30 cellular contexts compared by ENCODE assay signal in the genomic region with DNA sequence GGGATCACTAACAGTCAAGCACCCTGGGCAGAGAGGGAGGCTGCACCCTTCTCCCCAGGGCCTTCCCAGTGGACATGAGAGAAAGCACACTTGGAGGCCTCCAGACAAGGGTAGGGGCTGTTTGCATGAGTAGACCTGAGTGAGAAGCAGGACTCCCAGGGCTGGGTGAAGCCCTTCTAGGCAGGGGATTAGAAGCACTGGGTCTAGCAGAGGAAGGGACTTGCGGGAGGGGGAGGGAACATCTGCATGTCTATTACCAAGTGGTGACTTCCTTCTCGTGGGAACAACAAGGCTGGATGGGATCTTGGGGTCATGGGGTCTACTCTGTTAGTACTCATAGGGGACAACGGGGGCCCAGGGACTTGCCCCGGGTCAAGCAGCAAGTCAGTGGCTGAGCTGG.
A peak's percentile ranks its signal among the peaks of the same experiment; 100 is the strongest.
DNase-seq lines count a peak whose midpoint lies in the region; ATAC-seq and TF ChIP-seq lines count a peak whose summit lies in the region.
"Had no signal": no experiment of that assay in that cellular context is flagged by ENCODE, and none has a peak within 500 bp of the region (broad histone marks: within the 10 kb centered on the region; RNA-seq: fewer than 3 reads in every experiment).

No MANE protein-coding gene starts in this region.

- DNase-seq in Caco-2 (no peak), NCI-H69 (lab: John Stamatoyannopoulos, UW) (peak; percentile 21), kidney tubule cell (ENCODE audit: low spot score) (peak; percentile 3), sciatic nerve (ENCODE audit: low spot score) (peak; percentile 28), foreskin melanocyte (no peak), chondrocyte (ENCODE audit: low spot score) (no peak)
- no peak for DNase-seq in activated T-helper 1 cell treated with anti-CD3 and anti-CD28 coated beads, Interleukin-12 subunit alpha, Interleukin-12 subunit beta, Interleukin-2, Interleukin-4 antibody, amounts not matched to agents 30 ng/mL and 10 ng/mL and 1 ng/mL, durations not matched to agents 14 hours and 24 hours and 36 hours (ENCODE audit: low spot score)
- DNase-seq: activated CD4-positive, alpha-beta T cell treated with anti-CD3 and anti-CD28 coated beads for 36 hours; activated CD8-positive, alpha-beta T cell treated with anti-CD3 and anti-CD28 coated beads for 36 hours; anterior cingulate cortex; CD4-positive, alpha-beta memory T cell; immature natural killer cell; Kasumi-1; naive B cell; NCI-H1417; NCI-H2081; NCI-H2227 treated with DMSO at 0.1 percent for 48 hours; NCI-H748 treated with DMSO at 0.1 percent for 48 hours; ovary; SHP77; stimulated activated naive CD4-positive, alpha-beta T cell had no signal

- H3K9me3 ChIP-seq in Caco-2: no peaks in the 10 kb centered on the region; the same call in 1 of the 2 replicates
- H3K9me3 ChIP-seq: ovary, thoracic aorta had no signal

- POLR2A ChIA-PET in Caco-2 (lab: Charles Lee): no interaction called here

- H3K27ac Mint-ChIP-seq in Caco-2 (ENCODE audit: unreplicated experiment) (peak overlapping the region; percentile 84), chondrocyte (ENCODE audit: unreplicated experiment) (no peak overlapping the region)
- H3K27ac Mint-ChIP-seq in activated T-helper 1 cell treated with anti-CD3 and anti-CD28 coated beads, Interleukin-12 subunit alpha, Interleukin-12 subunit beta, Interleukin-2, Interleukin-4 antibody, amounts not matched to agents 30 ng/mL and 10 ng/mL and 1 ng/mL, durations not matched to agents 14 hours and 24 hours and 36 hours: no peak overlapping the region
- H3K27ac Mint-ChIP-seq: activated CD4-positive, alpha-beta T cell treated with anti-CD3 and anti-CD28 coated beads for 36 hours; activated CD8-positive, alpha-beta T cell treated with anti-CD3 and anti-CD28 coated beads for 36 hours; activated naive CD8-positive, alpha-beta T cell; activated T-helper 17 cell treated with anti-CD3 and anti-CD28 coated beads, Interleukin-2, amount 50 U/mL, for 72 hours; CD4-positive, alpha-beta memory T cell; immature natural killer cell; naive B cell; T-helper 2 cell treated with Interferon-gamma antibody and Interleukin-4, amounts not matched to agents 5 μg/mL and 100 μg/mL, for 36 hours had no signal

- ATAC-seq in sciatic nerve: peak; percentile 12
- ATAC-seq in HG02885 (IDR thresholded peaks at IDR 0.05; ENCODE audit: poor library complexity, unreplicated experiment): no peak
- ATAC-seq: activated CD4-positive, alpha-beta T cell treated with anti-CD3 and anti-CD28 coated beads for 36 hours; activated CD8-positive, alpha-beta T cell treated with anti-CD3 and anti-CD28 coated beads for 36 hours; activated T-helper 17 cell treated with anti-CD3 and anti-CD28 coated beads, Interleukin-2, amount 50 U/mL, for 72 hours; left lobe of liver; Panc1 had no signal

- H3K36me3 Mint-ChIP-seq in Caco-2 (ENCODE audit: insufficient read depth, unreplicated experiment): peaks cover 6% of the 10 kb centered on the region
- no peaks in the 10 kb centered on the region for H3K36me3 Mint-ChIP-seq in chondrocyte (ENCODE audit: low read depth)
- no peaks in the 10 kb centered on the region for H3K36me3 Mint-ChIP-seq in activated T-helper 1 cell treated with anti-CD3 and anti-CD28 coated beads, Interleukin-12 subunit alpha, Interleukin-12 subunit beta, Interleukin-2, Interleukin-4 antibody, amounts not matched to agents 30 ng/mL and 10 ng/mL and 1 ng/mL, durations not matched to agents 14 hours and 24 hours and 36 hours (ENCODE audit: low read depth)
- H3K36me3 Mint-ChIP-seq: activated naive CD8-positive, alpha-beta T cell; CD4-positive, alpha-beta memory T cell; immature natural killer cell; naive B cell had no signal

- peaks cover 40% of the 10 kb centered on the region for H3K4me1 Mint-ChIP-seq in Caco-2 (ENCODE audit: low read depth, unreplicated experiment)
- H3K4me1 Mint-ChIP-seq in chondrocyte (ENCODE audit: low read depth): peaks cover 21% of the 10 kb centered on the region
- no peaks in the 10 kb centered on the region for H3K4me1 Mint-ChIP-seq in activated T-helper 1 cell treated with anti-CD3 and anti-CD28 coated beads, Interleukin-12 subunit alpha, Interleukin-12 subunit beta, Interleukin-2, Interleukin-4 antibody, amounts not matched to agents 30 ng/mL and 10 ng/mL and 1 ng/mL, durations not matched to agents 14 hours and 24 hours and 36 hours (ENCODE audit: low read depth)
- H3K4me1 Mint-ChIP-seq: activated CD4-positive, alpha-beta T cell treated with anti-CD3 and anti-CD28 coated beads for 36 hours; activated T-helper 17 cell treated with anti-CD3 and anti-CD28 coated beads, Interleukin-2, amount 50 U/mL, for 72 hours; CD4-positive, alpha-beta memory T cell; immature natural killer cell; naive B cell had no signal

- intact Hi-C loops in Caco-2 (cut with micrococcal nuclease; ENCODE audit: unreplicated experiment) (no loop called here), sciatic nerve (cut with DNase I) (no loop called here)
- intact Hi-C loops in activated T-helper 1 cell treated with anti-CD3 and anti-CD28 coated beads, Interleukin-12 subunit alpha, Interleukin-12 subunit beta, Interleukin-2, Interleukin-4 antibody, amounts not matched to agents 30 ng/mL and 10 ng/mL and 1 ng/mL, durations not matched to agents 14 hours and 24 hours and 36 hours (cut with micrococcal nuclease): no loop called here

- TF ChIP-seq CTCF in Caco-2 (IDR thresholded peaks at IDR 0.05; ENCODE audit: insufficient read depth in 1 of 2, low read depth in 1 of 2, low read length in 1 of 2, severe bottlenecking in 1 of 2, unreplicated experiment in 1 of 2) (no peak), chondrocyte (IDR thresholded peaks at IDR 0.05) (no peak)

- no peaks in the 10 kb centered on the region for H3K9me3 Mint-ChIP-seq in Caco-2 (ENCODE audit: unreplicated experiment)
- H3K9me3 Mint-ChIP-seq in chondrocyte (ENCODE audit: low read depth): no peaks in the 10 kb centered on the region
- H3K9me3 Mint-ChIP-seq in activated T-helper 1 cell treated with anti-CD3 and anti-CD28 coated beads, Interleukin-12 subunit alpha, Interleukin-12 subunit beta, Interleukin-2, Interleukin-4 antibody, amounts not matched to agents 30 ng/mL and 10 ng/mL and 1 ng/mL, durations not matched to agents 14 hours and 24 hours and 36 hours: no peaks in the 10 kb centered on the region
- H3K9me3 Mint-ChIP-seq: activated CD8-positive, alpha-beta T cell treated with anti-CD3 and anti-CD28 coated beads for 36 hours; activated T-helper 17 cell treated with anti-CD3 and anti-CD28 coated beads, Interleukin-2, amount 50 U/mL, for 72 hours; immature natural killer cell; T-helper 2 cell treated with Interferon-gamma antibody and Interleukin-4, amounts not matched to agents 5 μg/mL and 100 μg/mL, for 36 hours had no signal

- H3K27me3 Mint-ChIP-seq in Caco-2 (ENCODE audit: insufficient read depth, unreplicated experiment): no peaks in the 10 kb centered on the region
- peaks cover 10% of the 10 kb centered on the region for H3K27me3 Mint-ChIP-seq in chondrocyte (ENCODE audit: low read depth)
- peaks cover 6% of the 10 kb centered on the region for H3K27me3 Mint-ChIP-seq in activated T-helper 1 cell treated with anti-CD3 and anti-CD28 coated beads, Interleukin-12 subunit alpha, Interleukin-12 subunit beta, Interleukin-2, Interleukin-4 antibody, amounts not matched to agents 30 ng/mL and 10 ng/mL and 1 ng/mL, durations not matched to agents 14 hours and 24 hours and 36 hours (ENCODE audit: insufficient read depth)

- no peak overlapping the region for H3K4me3 Mint-ChIP-seq in Caco-2 (ENCODE audit: unreplicated experiment)
- no peak overlapping the region for H3K4me3 Mint-ChIP-seq in chondrocyte (ENCODE audit: unreplicated experiment)
- no peak overlapping the region for H3K4me3 Mint-ChIP-seq in activated T-helper 1 cell treated with anti-CD3 and anti-CD28 coated beads, Interleukin-12 subunit alpha, Interleukin-12 subunit beta, Interleukin-2, Interleukin-4 antibody, amounts not matched to agents 30 ng/mL and 10 ng/mL and 1 ng/mL, durations not matched to agents 14 hours and 24 hours and 36 hours
- H3K4me3 Mint-ChIP-seq: activated CD4-positive, alpha-beta T cell treated with anti-CD3 and anti-CD28 coated beads for 36 hours; activated CD8-positive, alpha-beta T cell treated with anti-CD3 and anti-CD28 coated beads for 36 hours; activated naive CD8-positive, alpha-beta T cell; activated T-helper 17 cell treated with anti-CD3 and anti-CD28 coated beads, Interleukin-2, amount 50 U/mL, for 72 hours; CD4-positive, alpha-beta memory T cell; immature natural killer cell; naive B cell; T-helper 2 cell treated with Interferon-gamma antibody and Interleukin-4, amounts not matched to agents 5 μg/mL and 100 μg/mL, for 36 hours had no signal

- BruUV-seq in Caco-2 (replicated peaks; lab: Mats Ljungman, UMichigan): no TSS peak

- CTCF ChIA-PET in Caco-2 (lab: Charles Lee): no interaction called here

- no peak overlapping the region for H3K4me3 ChIP-seq in Caco-2 (ENCODE audit: low read depth, low read length)
- H3K4me3 ChIP-seq: hepatocyte, ovary, smooth muscle cell, thoracic aorta had no signal

- H3K36me3 ChIP-seq in Caco-2 (ENCODE audit: control insufficient read depth, insufficient read depth, low read length): no peaks in the 10 kb centered on the region
- H3K36me3 ChIP-seq: ovary, thoracic aorta had no signal

- no peaks in the 10 kb centered on the region for H3K27me3 ChIP-seq in Caco-2 (replicated peaks; ENCODE audit: control insufficient read depth, insufficient read depth, low read length)
- H3K27me3 ChIP-seq: hepatocyte, ovary had no signal

- peaks cover 30% of the 10 kb centered on the region for H3K4me1 ChIP-seq in Caco-2

Comparison
In these comparisons a context has a peak if more than half of its experiments do, and no peak if none do; other contexts are left out.
1. DNase-seq: peak in NCI-H69 (single experiment), kidney tubule cell (single experiment) and sciatic nerve (single experiment); none in Caco-2 (0 of 2), foreskin melanocyte (single experiment), chondrocyte (single experiment) and activated T-helper 1 cell treated with anti-CD3 and anti-CD28 coated beads, Interleukin-12 subunit alpha, Interleukin-12 subunit beta, Interleukin-2, Interleukin-4 antibody, amounts not matched to agents 30 ng/mL and 10 ng/mL and 1 ng/mL, durations not matched to agents 14 hours and 24 hours and 36 hours (single experiment).